Comparison of ENCODE assay signal across 1 cellular context in the genomic region with DNA sequence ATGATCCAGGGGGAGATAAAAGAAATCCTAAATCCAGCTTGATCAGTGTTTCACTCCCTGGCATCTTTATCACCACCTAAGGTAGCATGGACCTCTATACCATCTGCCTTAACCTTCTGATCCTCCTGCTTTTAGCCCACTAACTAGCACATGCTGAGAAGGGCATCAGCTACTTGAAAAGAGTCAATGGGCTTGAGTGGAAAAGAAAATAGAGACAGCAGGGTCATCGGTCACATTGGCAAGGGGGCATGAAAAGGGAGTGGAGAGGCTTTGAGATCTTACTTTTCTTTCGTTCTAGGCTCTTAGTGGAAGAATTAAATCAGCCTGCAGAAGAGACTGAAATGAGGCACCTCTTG.
TF ChIP-seq lines count a peak whose summit lies in the region.

No MANE protein-coding gene starts in this region.

TF ChIP-seq in HepG2, 621 proteins besides CTCF, POLR2A, EP300 and RAD21:
- TF ChIP-seq FOXC1 (CRISPR knock-in tag; IDR thresholded peaks at IDR 0.05; ENCODE audit: borderline replicate concordance) (0 out of 2 replicates have a peak, but pooled peaks have one; percentile 2), ZNF839 (CRISPR knock-in tag; IDR thresholded peaks at IDR 0.05; ENCODE audit: borderline replicate concordance) (no peak), ZNF766 (CRISPR knock-in tag; IDR thresholded peaks at IDR 0.05; ENCODE audit: borderline replicate concordance) (0 out of 2 replicates have a peak, but pooled peaks have one; percentile 19), NAIF1 (CRISPR knock-in tag; IDR thresholded peaks at IDR 0.05; ENCODE audit: borderline replicate concordance) (0 out of 2 replicates have a peak, but pooled peaks have one; percentile 15), ZNF12 (CRISPR knock-in tag; IDR thresholded peaks at IDR 0.05) (no peak), HNF4G (IDR thresholded peaks at IDR 0.05; ENCODE audit: borderline replicate concordance, low read depth, low read length) (no peak), HNF4G (CRISPR knock-in tag; IDR thresholded peaks at IDR 0.05; ENCODE audit: borderline replicate concordance, low read depth) (no peak), ZNF501 (CRISPR knock-in tag; IDR thresholded peaks at IDR 0.05) (no peak), ZFYVE20 (CRISPR knock-in tag; IDR thresholded peaks at IDR 0.05; ENCODE audit: borderline replicate concordance, low read depth) (no peak), HNRNPL (IDR thresholded peaks at IDR 0.05; ENCODE audit: low read depth, low read length) (no peak), MEIS1 (CRISPR knock-in tag; IDR thresholded peaks at IDR 0.05; ENCODE audit: borderline replicate concordance) (no peak), KLF16 (CRISPR knock-in tag; IDR thresholded peaks at IDR 0.05) (peak in 1 of 2 experiments; percentile 12; a peak in 1 of 4 replicates), ZBTB1 (CRISPR knock-in tag; IDR thresholded peaks at IDR 0.05; ENCODE audit: borderline replicate concordance) (no peak), MIXL1 (CRISPR knock-in tag; IDR thresholded peaks at IDR 0.05) (0 out of 2 replicates have a peak, but pooled peaks have one; percentile 9), SP140L (CRISPR knock-in tag; IDR thresholded peaks at IDR 0.05; ENCODE audit: borderline replicate concordance) (0 out of 2 replicates have a peak, but pooled peaks have one; percentile 23), ZNF234 (CRISPR knock-in tag; conservative IDR thresholded peaks at IDR 0.05) (no peak), SPEN (CRISPR knock-in tag; IDR thresholded peaks at IDR 0.05; ENCODE audit: low read depth) (no peak)
- TF ChIP-seq, protein P1, sequence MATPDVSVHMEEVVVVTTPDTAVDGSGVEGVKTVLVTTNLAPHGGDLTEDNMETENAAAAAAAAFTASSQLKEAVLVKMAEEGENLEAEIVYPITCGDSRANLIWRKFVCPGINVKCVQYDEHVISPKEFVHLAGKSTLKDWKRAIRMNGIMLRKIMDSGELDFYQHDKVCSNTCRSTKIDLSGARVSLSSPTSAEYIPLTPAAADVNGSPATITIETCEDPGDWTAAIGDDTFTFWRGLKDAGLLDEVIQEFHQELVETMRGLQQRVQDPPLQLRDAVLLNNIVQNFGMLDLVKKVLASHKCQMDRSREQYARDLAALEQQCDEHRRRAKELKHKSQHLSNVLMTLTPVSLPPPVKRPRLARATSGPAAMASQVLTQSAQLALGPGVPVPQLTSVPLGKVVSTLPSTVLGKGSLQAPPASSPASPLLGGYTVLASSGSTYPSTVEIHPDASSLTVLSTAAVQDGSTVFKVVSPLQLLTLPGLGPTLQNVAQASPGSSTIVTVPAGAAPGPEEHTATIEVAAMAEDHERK (CRISPR knock-in tag; IDR thresholded peaks at IDR 0.05; ENCODE audit: low read depth) = no peak
- TF ChIP-seq, protein P2, sequence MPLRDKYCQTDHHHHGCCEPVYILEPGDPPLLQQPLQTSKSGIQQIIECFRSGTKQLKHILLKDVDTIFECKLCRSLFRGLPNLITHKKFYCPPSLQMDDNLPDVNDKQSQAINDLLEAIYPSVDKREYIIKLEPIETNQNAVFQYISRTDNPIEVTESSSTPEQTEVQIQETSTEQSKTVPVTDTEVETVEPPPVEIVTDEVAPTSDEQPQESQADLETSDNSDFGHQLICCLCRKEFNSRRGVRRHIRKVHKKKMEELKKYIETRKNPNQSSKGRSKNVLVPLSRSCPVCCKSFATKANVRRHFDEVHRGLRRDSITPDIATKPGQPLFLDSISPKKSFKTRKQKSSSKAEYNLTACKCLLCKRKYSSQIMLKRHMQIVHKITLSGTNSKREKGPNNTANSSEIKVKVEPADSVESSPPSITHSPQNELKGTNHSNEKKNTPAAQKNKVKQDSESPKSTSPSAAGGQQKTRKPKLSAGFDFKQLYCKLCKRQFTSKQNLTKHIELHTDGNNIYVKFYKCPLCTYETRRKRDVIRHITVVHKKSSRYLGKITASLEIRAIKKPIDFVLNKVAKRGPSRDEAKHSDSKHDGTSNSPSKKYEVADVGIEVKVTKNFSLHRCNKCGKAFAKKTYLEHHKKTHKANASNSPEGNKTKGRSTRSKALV (CRISPR knock-in tag; IDR thresholded peaks at IDR 0.05) = no peak
- TF ChIP-seq, protein P3, sequence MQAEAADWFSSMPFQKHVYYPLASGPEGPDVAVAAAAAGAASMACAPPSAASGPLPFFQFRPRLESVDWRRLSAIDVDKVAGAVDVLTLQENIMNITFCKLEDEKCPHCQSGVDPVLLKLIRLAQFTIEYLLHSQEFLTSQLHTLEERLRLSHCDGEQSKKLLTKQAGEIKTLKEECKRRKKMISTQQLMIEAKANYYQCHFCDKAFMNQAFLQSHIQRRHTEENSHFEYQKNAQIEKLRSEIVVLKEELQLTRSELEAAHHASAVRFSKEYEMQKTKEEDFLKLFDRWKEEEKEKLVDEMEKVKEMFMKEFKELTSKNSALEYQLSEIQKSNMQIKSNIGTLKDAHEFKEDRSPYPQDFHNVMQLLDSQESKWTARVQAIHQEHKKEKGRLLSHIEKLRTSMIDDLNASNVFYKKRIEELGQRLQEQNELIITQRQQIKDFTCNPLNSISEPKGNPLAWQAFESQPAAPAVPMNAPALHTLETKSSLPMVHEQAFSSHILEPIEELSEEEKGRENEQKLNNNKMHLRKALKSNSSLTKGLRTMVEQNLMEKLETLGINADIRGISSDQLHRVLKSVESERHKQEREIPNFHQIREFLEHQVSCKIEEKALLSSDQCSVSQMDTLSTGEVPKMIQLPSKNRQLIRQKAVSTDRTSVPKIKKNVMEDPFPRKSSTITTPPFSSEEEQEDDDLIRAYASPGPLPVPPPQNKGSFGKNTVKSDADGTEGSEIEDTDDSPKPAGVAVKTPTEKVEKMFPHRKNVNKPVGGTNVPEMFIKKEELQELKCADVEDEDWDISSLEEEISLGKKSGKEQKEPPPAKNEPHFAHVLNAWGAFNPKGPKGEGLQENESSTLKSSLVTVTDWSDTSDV (CRISPR knock-in tag; IDR thresholded peaks at IDR 0.05) = no peak
- TF ChIP-seq, protein P4, sequence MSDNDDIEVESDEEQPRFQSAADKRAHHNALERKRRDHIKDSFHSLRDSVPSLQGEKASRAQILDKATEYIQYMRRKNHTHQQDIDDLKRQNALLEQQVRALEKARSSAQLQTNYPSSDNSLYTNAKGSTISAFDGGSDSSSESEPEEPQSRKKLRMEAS (IDR thresholded peaks at IDR 0.05) = peak; percentile 7; the same call in 1 of the 2 replicates
- TF ChIP-seq, protein P5, sequence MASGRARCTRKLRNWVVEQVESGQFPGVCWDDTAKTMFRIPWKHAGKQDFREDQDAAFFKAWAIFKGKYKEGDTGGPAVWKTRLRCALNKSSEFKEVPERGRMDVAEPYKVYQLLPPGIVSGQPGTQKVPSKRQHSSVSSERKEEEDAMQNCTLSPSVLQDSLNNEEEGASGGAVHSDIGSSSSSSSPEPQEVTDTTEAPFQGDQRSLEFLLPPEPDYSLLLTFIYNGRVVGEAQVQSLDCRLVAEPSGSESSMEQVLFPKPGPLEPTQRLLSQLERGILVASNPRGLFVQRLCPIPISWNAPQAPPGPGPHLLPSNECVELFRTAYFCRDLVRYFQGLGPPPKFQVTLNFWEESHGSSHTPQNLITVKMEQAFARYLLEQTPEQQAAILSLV (CRISPR knock-in tag; IDR thresholded peaks at IDR 0.05; ENCODE audit: borderline replicate concordance) = no peak
- TF ChIP-seq, protein P6, sequence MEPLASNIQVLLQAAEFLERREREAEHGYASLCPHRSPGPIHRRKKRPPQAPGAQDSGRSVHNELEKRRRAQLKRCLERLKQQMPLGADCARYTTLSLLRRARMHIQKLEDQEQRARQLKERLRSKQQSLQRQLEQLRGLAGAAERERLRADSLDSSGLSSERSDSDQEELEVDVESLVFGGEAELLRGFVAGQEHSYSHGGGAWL (CRISPR knock-in tag; IDR thresholded peaks at IDR 0.05) = no peak
